ENCODE assay signal across 9 cellular contexts in genomic region chr14:34983148-34983760, GRCh38. TPM values are rescaled to one million over a fixed set of nuclear protein-coding genes. Genes with fewer than 3 reads are reported as not detected.
DNase-seq lines count a peak whose midpoint lies in the region; ATAC-seq, FAIRE-seq and TF ChIP-seq lines count a peak whose summit lies in the region.
"Had no signal": no experiment of that assay in that cellular context is flagged by ENCODE, and none has a peak within 500 bp of the region (broad histone marks: within the 10 kb centered on the region; RNA-seq: fewer than 3 reads in every experiment).

No MANE protein-coding gene starts in this region.

- peaks cover 76% of the 10 kb centered on the region for H3K79me2 ChIP-seq in astrocyte (ENCODE audit: insufficient read depth, low read length)

- intact Hi-C loops in lower leg skin (cut with DNase I; ENCODE audit: low total_unique reads) = no loop called here
- intact Hi-C loops in aorta (cut with DNase I) = loop anchor here (2.0 to 5.0 kb wide), 4 partner anchors 64 to 139 kb away; partner anchors contain the start of genes FAM177A1 (in 2 of the 2), PPP2R3C (in 1 of the 2) and PRORP (in 1 of the 2)

- H3K36me3 Mint-ChIP-seq in astrocyte (ENCODE audit: low read depth, unreplicated experiment) (no peaks in the 10 kb centered on the region), progenitor cell of endocrine pancreas (ENCODE audit: insufficient read depth) (peaks cover 1% of the 10 kb centered on the region)

- 0 to 1% methylated on average over 28 of the region's 28 CpGs for WGBS in lower leg skin, 2 donors
- 0 to 1% methylated on average over 28 of the region's 28 CpGs for WGBS in aorta, 2 donors

- no peak overlapping the region for H3K27ac Mint-ChIP-seq in astrocyte (ENCODE audit: unreplicated experiment)
- H3K27ac Mint-ChIP-seq in progenitor cell of endocrine pancreas = no peak overlapping the region
- H3K27ac Mint-ChIP-seq: activated naive CD4-positive, alpha-beta T cell treated with anti-CD3 and anti-CD28 coated beads, Interleukin-2, amount 50 U/mL, for 24 hours had no signal

- peaks cover 20% of the 10 kb centered on the region for H3K4me1 Mint-ChIP-seq in astrocyte (ENCODE audit: low read depth, unreplicated experiment)
- peaks cover 15% of the 10 kb centered on the region for H3K4me1 Mint-ChIP-seq in progenitor cell of endocrine pancreas (ENCODE audit: low read depth)

- H4K20me1 ChIP-seq in astrocyte (ENCODE audit: insufficient read depth, low read length) = peaks cover 43% of the 10 kb centered on the region

- peak overlapping the region; percentile 90 for H2AFZ ChIP-seq in astrocyte (ENCODE audit: low read depth, low read length)

- peak overlapping the region; percentile 91 for H3K4me2 ChIP-seq in astrocyte (ENCODE audit: low read length)

- H3K9ac ChIP-seq in astrocyte (ENCODE audit: low read length) = peak overlapping the region; percentile 95

- DNase-seq in activated CD4-positive, CD25-positive, alpha-beta regulatory T cell (lab: John Stamatoyannopoulos, UW) = no peak
- DNase-seq in astrocyte (ENCODE audit: low read depth) = no peak
- no peak for DNase-seq in lower leg skin (ENCODE audit: low spot score in 2 of 2)
- DNase-seq in aorta = no peak
- DNase-seq in DMS 273 (lab: John Stamatoyannopoulos, UW; ENCODE audit: unreplicated experiment) = no peak
- DNase-seq in progenitor cell of endocrine pancreas (ENCODE audit: low spot score, unreplicated experiment) = no peak

- no peak overlapping the region for H3K4me3 Mint-ChIP-seq in astrocyte (ENCODE audit: unreplicated experiment)
- no peak overlapping the region for H3K4me3 Mint-ChIP-seq in progenitor cell of endocrine pancreas (ENCODE audit: low read depth)
- H3K4me3 Mint-ChIP-seq: activated naive CD4-positive, alpha-beta T cell treated with anti-CD3 and anti-CD28 coated beads, Interleukin-2, amount 50 U/mL, for 24 hours had no signal

- H3K4me1 ChIP-seq in astrocyte (ENCODE audit: insufficient read depth, low read length) (peaks cover 5% of the 10 kb centered on the region), aorta (ENCODE audit: control insufficient read depth in 1 of 2, insufficient read depth in 2 of 2, low read length in 2 of 2) (no peaks in the 10 kb centered on the region)

- FAIRE-seq in astrocyte (lab: Jason Lieb, UNC) = no peak

- no peak for TF ChIP-seq POLR2A in lower leg skin (IDR thresholded peaks at IDR 0.05)

- H3K9me3 ChIP-seq in astrocyte (ENCODE audit: insufficient read depth, low read depth, low read length) = no peaks in the 10 kb centered on the region
- H3K9me3 ChIP-seq in aorta (ENCODE audit: control insufficient read depth, low read length) = no peaks in the 10 kb centered on the region

- TF ChIP-seq CTCF in astrocyte (IDR thresholded peaks at IDR 0.05; ENCODE audit: insufficient read depth, low read depth, low read length) (no peak), lower leg skin (IDR thresholded peaks at IDR 0.05) (no peak), progenitor cell of endocrine pancreas (IDR thresholded peaks at IDR 0.05; ENCODE audit: unreplicated experiment) (no peak)

- H3K36me3 ChIP-seq in astrocyte (ENCODE audit: insufficient read depth, low read length) = peaks cover 3% of the 10 kb centered on the region
- no peaks in the 10 kb centered on the region for H3K36me3 ChIP-seq in aorta (ENCODE audit: control insufficient read depth in 1 of 2, insufficient read depth in 2 of 2, low read length in 1 of 2)

- ATAC-seq in activated CD4-positive, CD25-positive, alpha-beta regulatory T cell treated with anti-CD3 and anti-CD28 coated beads, Interleukin-2, amount 50 U/mL, for 24 hours = peak; percentile 2 to 5
- peak; percentile 10 for ATAC-seq in HG03139 (IDR thresholded peaks at IDR 0.05; ENCODE audit: unreplicated experiment)
- peak; percentile 57 for ATAC-seq in aorta (ENCODE audit: low FRiP score)

- H3K9me3 Mint-ChIP-seq in astrocyte (ENCODE audit: unreplicated experiment) (no peaks in the 10 kb centered on the region), progenitor cell of endocrine pancreas (ENCODE audit: low read depth) (no peaks in the 10 kb centered on the region)
- H3K9me3 Mint-ChIP-seq: activated naive CD4-positive, alpha-beta T cell treated with anti-CD3 and anti-CD28 coated beads, Interleukin-2, amount 50 U/mL, for 24 hours had no signal

- peak overlapping the region; percentile 99 for H3K27ac ChIP-seq in astrocyte (ENCODE audit: low read depth, low read length)
- peak overlapping the region; percentile 73 to 88 for H3K27ac ChIP-seq in aorta (ENCODE audit: low read depth in 1 of 2, low read length in 2 of 2)

- H3K4me3 ChIP-seq in astrocyte (ENCODE audit: insufficient read depth, low read depth, low read length) (peak overlapping the region; percentile 91), lower leg skin (ENCODE audit: low read depth, poor library complexity, severe bottlenecking) (peak overlapping the region; percentile 93), aorta (ENCODE audit: low read length in 2 of 2) (peak overlapping the region; percentile 71 to 85)

- H3K27me3 Mint-ChIP-seq in astrocyte (ENCODE audit: low read depth, unreplicated experiment) (no peaks in the 10 kb centered on the region), progenitor cell of endocrine pancreas (no peaks in the 10 kb centered on the region)
- H3K27me3 Mint-ChIP-seq: activated naive CD4-positive, alpha-beta T cell treated with anti-CD3 and anti-CD28 coated beads, Interleukin-2, amount 50 U/mL, for 24 hours had no signal

- no peaks in the 10 kb centered on the region for H3K27me3 ChIP-seq in astrocyte (ENCODE audit: insufficient read depth, low read length)
- H3K27me3 ChIP-seq in aorta (ENCODE audit: control insufficient read depth in 1 of 2, insufficient read depth in 2 of 2, low read length in 1 of 2) = no peaks in the 10 kb centered on the region

RNA-seq across cellular contexts. Expression of gene SRP54, which starts 0.5 kb away (rescaled TPM):
- total RNA-seq in astrocyte (74.0 and 81.3 TPM in 2 replicates), lower leg skin (10 to 100 TPM; 36.1 to 51.8 (median 38.6) TPM), aorta (10 to 100 TPM; 48.7 to 57.5 TPM), progenitor cell of endocrine pancreas (61.1 and 62.0 TPM in 2 replicates)
- 10 to 100 TPM; 20.2 to 34.5 TPM for polyA plus RNA-seq in aorta

Comparison
In these comparisons a context has a peak if more than half of its experiments do, and no peak if none do; other contexts are left out.
1. ATAC-seq: peak in every context shown above with its lines; median percentile 57 in aorta; 10 in HG03139; 4 in activated CD4-positive, CD25-positive, alpha-beta regulatory T cell treated with anti-CD3 and anti-CD28 coated beads, Interleukin-2, amount 50 U/mL, for 24 hours.